9 cellular contexts compared by ENCODE assay signal in genomic region chr10:47361293-47361692, GRCh38. TPM values are rescaled to one million over a fixed set of nuclear protein-coding genes. Genes with fewer than 3 reads are reported as not detected.
DNase-seq lines count a peak whose midpoint lies in the region; ATAC-seq, FAIRE-seq and TF ChIP-seq lines count a peak whose summit lies in the region.
"Had no signal": no experiment of that assay in that cellular context is flagged by ENCODE, and none has a peak within 500 bp of the region (broad histone marks: within the 10 kb centered on the region; RNA-seq: fewer than 3 reads in every experiment).

No MANE protein-coding gene starts in this region.

- H2AFZ ChIP-seq in OCI-LY3 (ENCODE audit: low read depth, low read length), result no peak overlapping the region

- no peak overlapping the region for H3K27ac ChIP-seq in A549
- H3K27ac ChIP-seq in OCI-LY3 (ENCODE audit: low read length), result no peak overlapping the region

- H3K27me3 ChIP-seq in OCI-LY3 (ENCODE audit: low read depth, low read length), result no peaks in the 10 kb centered on the region

- H3K4me1 ChIP-seq in A549 (no peaks in the 10 kb centered on the region), OCI-LY3 (ENCODE audit: low read length) (no peaks in the 10 kb centered on the region)

- TF ChIP-seq RAD21 in A549 (conservative IDR thresholded peaks at IDR 0.05 in 1 of 2, IDR thresholded peaks at IDR 0.05 in 1 of 2), result peak; percentile 50 to 61

- H3K4me3 ChIP-seq in A549 (no peak overlapping the region), OCI-LY3 (ENCODE audit: low read length) (no peak overlapping the region)

- ATAC-seq in A549 (peak; percentile 54 to 85; a peak in 4 of 6 replicates), GM18867 (IDR thresholded peaks at IDR 0.05; ENCODE audit: unreplicated experiment) (no peak), GM19351 (IDR thresholded peaks at IDR 0.05; ENCODE audit: unreplicated experiment) (no peak)

- no peak overlapping the region for H3K27ac Mint-ChIP-seq in endothelial cell (ENCODE audit: unreplicated experiment)

- DNase-seq in A549 (ENCODE audit: low read depth in 1 of 2, low spot score in 1 of 2) (peak; percentile 35 to 41), ELF-1 (ENCODE audit: low read depth, low spot score) (peak; percentile 82), endothelial cell (ENCODE audit: low spot score) (peak; percentile 72), myocyte (ENCODE audit: low read depth) (peak; percentile 43), NCI-H226 (no peak)

- no peak for TF ChIP-seq EP300 in A549 (IDR thresholded peaks at IDR 0.05)

- no peaks in the 10 kb centered on the region for H4K20me1 ChIP-seq in OCI-LY3 (ENCODE audit: insufficient read depth, low read length)

- H3K4me2 ChIP-seq in A549, result no peak overlapping the region
- H3K4me2 ChIP-seq in OCI-LY3 (ENCODE audit: low read length), result no peak overlapping the region

- no peaks in the 10 kb centered on the region for H3K4me1 Mint-ChIP-seq in endothelial cell (ENCODE audit: unreplicated experiment)

- CTCF ChIA-PET in A549 (lab: Yijun Ruan, JAX), result interaction anchor here (0.7 to 5.0 kb wide), 13 partner anchors 9 to 94 kb away, joined by 3 to 27 read pairs (median 4); partner anchors contain the start of gene RBP3

- no peaks in the 10 kb centered on the region for H3K36me3 ChIP-seq in OCI-LY3 (replicated peaks; ENCODE audit: low read depth, low read length)

- H3K36me3 Mint-ChIP-seq in endothelial cell (ENCODE audit: low read depth, unreplicated experiment), result no peaks in the 10 kb centered on the region

- H3K27me3 Mint-ChIP-seq in endothelial cell (ENCODE audit: unreplicated experiment), result peaks cover 4% of the 10 kb centered on the region

- H3K9me3 ChIP-seq in A549 (no peaks in the 10 kb centered on the region), OCI-LY3 (ENCODE audit: insufficient read depth, low read length) (no peaks in the 10 kb centered on the region)

- POLR2A ChIA-PET in A549 (lab: Yijun Ruan, JAX), result no interaction called here

- H3K79me2 ChIP-seq in OCI-LY3 (ENCODE audit: low read length), result no peaks in the 10 kb centered on the region

- TF ChIP-seq CTCF in A549 (IDR thresholded peaks at IDR 0.05) (peak; percentile 58), OCI-LY3 (IDR thresholded peaks at IDR 0.05; ENCODE audit: low read depth, low read length) (peak; percentile 67), endothelial cell (IDR thresholded peaks at IDR 0.05; ENCODE audit: unreplicated experiment) (peak; percentile 89)

- no peak overlapping the region for H3K4me3 Mint-ChIP-seq in endothelial cell (ENCODE audit: unreplicated experiment)

- TF ChIP-seq POLR2A in A549 (IDR thresholded peaks at IDR 0.05; ENCODE audit: low read length), result no peak

- H3K9me3 Mint-ChIP-seq in endothelial cell (ENCODE audit: unreplicated experiment), result no peaks in the 10 kb centered on the region

- WGBS in A549 (ENCODE audit: missing lambda C conversion rate), result 54% methylated on average over 9 of the region's 9 CpGs

- no peak for FAIRE-seq in A549 (lab: Jason Lieb, UNC)

- H3K9ac ChIP-seq in OCI-LY3 (ENCODE audit: low read length), result no peak overlapping the region

TF ChIP-seq in A549, 52 proteins besides CTCF, POLR2A, EP300 and RAD21:
- no peak for TF ChIP-seq SREBF2 (IDR thresholded peaks at IDR 0.05)
- TF ChIP-seq SMC3 (IDR thresholded peaks at IDR 0.05), result peak; percentile 56; the same call in 2 of the 3 replicates
- TF ChIP-seq PHF8 (IDR thresholded peaks at IDR 0.05; ENCODE audit: borderline replicate concordance, low read depth), result no peak
- TF ChIP-seq NPAS2 (CRISPR knock-in tag; IDR thresholded peaks at IDR 0.05; ENCODE audit: borderline replicate concordance), result no peak
- no peak for TF ChIP-seq JUN (IDR thresholded peaks at IDR 0.05)
- no peak for TF ChIP-seq ELK1 (IDR thresholded peaks at IDR 0.05; ENCODE audit: low read depth, low read length)
- no peak for TF ChIP-seq BCL3 (IDR thresholded peaks at IDR 0.05)
- TF ChIP-seq HOXB13 (CRISPR knock-in tag; IDR thresholded peaks at IDR 0.05; ENCODE audit: low read depth), result no peak

RNA-seq across cellular contexts. Expression of gene RBP3, which starts 13.1 kb away (rescaled TPM):
- polyA plus RNA-seq in A549 (2011; rRNA removed), result not detected in 2 replicates
- not detected in 2 replicates for polyA plus RNA-seq in A549 (2012; cell fraction: cytosol; rRNA removed)
- polyA plus RNA-seq in A549 (2012; cell fraction: nucleus; rRNA removed), result not detected in 2 replicates
- not detected in 3 replicates for polyA plus RNA-seq in A549 (2017; fragmentation: RNase III; extraction: RNeasy Plus Mini Kit Qiagen cat#74134 plus additional on column Dnase treatment)
- not detected in 2 replicates for polyA minus RNA-seq in A549 (2011; rRNA and poly(A)+ RNA removed)
- total RNA-seq in endothelial cell (ENCODE audit: unreplicated experiment), result not detected
- not detected in 2 replicates for total RNA-seq in myocyte
- polyA plus RNA-seq in myocyte (2012), result not detected
- total RNA-seq: dermis microvascular lymphatic vessel endothelial cell had no signal

RNA-seq across cellular contexts. Expression of gene ZNF488, which starts 22.8 kb away (rescaled TPM):
- polyA plus RNA-seq in A549 (2011; rRNA removed), result 4.0 and 4.6 TPM in 2 replicates
- polyA plus RNA-seq in A549 (2012; cell fraction: cytosol; rRNA removed), result 5.1 and 6.7 TPM in 2 replicates
- polyA plus RNA-seq in A549 (2012; cell fraction: nucleus; rRNA removed), result 6.5 and 6.7 TPM in 2 replicates
- 6.8 to 8.3 TPM (median 6.9 TPM) in 3 replicates for polyA plus RNA-seq in A549 (2017; fragmentation: RNase III; extraction: RNeasy Plus Mini Kit Qiagen cat#74134 plus additional on column Dnase treatment)
- 6.4 and 6.5 TPM in 2 replicates for polyA minus RNA-seq in A549 (2011; rRNA and poly(A)+ RNA removed)
- total RNA-seq in endothelial cell (ENCODE audit: unreplicated experiment), result 0.41 TPM
- total RNA-seq in myocyte, result 0.19 and 0.31 TPM in 2 replicates
- 0.03 TPM for polyA plus RNA-seq in myocyte (2012)

RNA-seq across cellular contexts. Expression of gene GDF2, which starts 39.0 kb away (rescaled TPM):
- polyA plus RNA-seq in A549 (2011; rRNA removed) (not detected in 2 replicates), A549 (2017; fragmentation: RNase III; extraction: RNeasy Plus Mini Kit Qiagen cat#74134 plus additional on column Dnase treatment) (not detected in 3 replicates)
- not detected in 2 replicates for polyA plus RNA-seq in A549 (2012; cell fraction: cytosol; rRNA removed)
- not detected in 2 replicates for polyA plus RNA-seq in A549 (2012; cell fraction: nucleus; rRNA removed)
- polyA minus RNA-seq in A549 (2011; rRNA and poly(A)+ RNA removed), result not detected in 2 replicates
- total RNA-seq in endothelial cell (ENCODE audit: unreplicated experiment) (not detected), myocyte (not detected in 2 replicates)
- not detected for polyA plus RNA-seq in myocyte (2012)
- total RNA-seq: dermis microvascular lymphatic vessel endothelial cell had no signal

Comparison
In these comparisons a context has a peak if more than half of its experiments do, and no peak if none do; other contexts are left out.
1. ATAC-seq: peak in A549 (2 of 2); none in GM18867 (single experiment) and GM19351 (single experiment).
2. Peak in every context shown above with its lines, with median percentiles within 50 percentile points of each other: CTCF ChIP-seq.